9 cellular contexts compared by ENCODE assay signal in genomic region chr7:142516038-142516501, GRCh38.
DNase-seq lines count a peak whose midpoint lies in the region; ATAC-seq and TF ChIP-seq lines count a peak whose summit lies in the region.
"Had no signal": no experiment of that assay in that cellular context is flagged by ENCODE, and none has a peak within 500 bp of the region (broad histone marks: within the 10 kb centered on the region; RNA-seq: fewer than 3 reads in every experiment).

No MANE protein-coding gene starts in this region.

- no peaks in the 10 kb centered on the region for H3K9me1 ChIP-seq in IMR-90 (ENCODE audit: insufficient read depth, low read length)

- intact Hi-C loops in A673 (cut with micrococcal nuclease; ENCODE audit: unreplicated experiment), result no loop called here
- intact Hi-C loops in IMR-90 (cut with micrococcal nuclease), result loop anchor here (1.0 to 5.0 kb wide), 2 partner anchors 59 to 267 kb away; no protein-coding TSS in a partner anchor

- H3K4me1 ChIP-seq in A673 (ENCODE audit: insufficient read depth, low read length, poor library complexity, severe bottlenecking) (no peaks in the 10 kb centered on the region), IMR-90 (ENCODE audit: control insufficient read depth, insufficient read depth, low read length) (no peaks in the 10 kb centered on the region), RWPE2 (ENCODE audit: insufficient read depth, poor library complexity, severe bottlenecking) (no peaks in the 10 kb centered on the region)

- CTCF ChIA-PET in A673 (lab: Charles Lee), result interaction anchor here (0.7 to 1.2 kb wide), 5 partner anchors 9 to 267 kb away, joined by 4 to 6 read pairs (median 5); no protein-coding TSS in a partner anchor
- CTCF ChIA-PET in IMR-90 (lab: Yijun Ruan, JAX), result interaction anchor here (0.6 to 1.3 kb wide), 9 partner anchors 10 to 88 kb away, joined by 3 to 5 read pairs (median 3); no protein-coding TSS in a partner anchor

- TF ChIP-seq CTCF in A673 (conservative IDR thresholded peaks at IDR 0.05; ENCODE audit: low read depth, low read length) (peak; percentile 86), IMR-90 (conservative IDR thresholded peaks at IDR 0.05; ENCODE audit: low read depth, low read length) (peak; percentile 86), RWPE2 (IDR thresholded peaks at IDR 0.05; ENCODE audit: poor library complexity, severe bottlenecking) (peak; percentile 90)

- ATAC-seq in GM21825 (IDR thresholded peaks at IDR 0.05; ENCODE audit: unreplicated experiment) (peak; percentile 88), IMR-90 (ENCODE audit: low read depth) (peak; percentile 93), RWPE2 (ENCODE audit: low read depth) (peak; percentile 94)

- no peak overlapping the region for H4K5ac ChIP-seq in IMR-90 (ENCODE audit: low read depth, low read length)

- no peak overlapping the region for H2BK15ac ChIP-seq in IMR-90 (ENCODE audit: low read depth, low read length)

- H3K9me3 ChIP-seq in A673 (ENCODE audit: low read depth, low read length, poor library complexity, severe bottlenecking) (no peaks in the 10 kb centered on the region), IMR-90 (ENCODE audit: control insufficient read depth, insufficient read depth, low read length) (no peaks in the 10 kb centered on the region), RWPE2 (ENCODE audit: severe bottlenecking) (no peaks in the 10 kb centered on the region)

- H3K27me3 ChIP-seq in A673 (replicated peaks; ENCODE audit: insufficient read depth, low read depth, low read length, poor library complexity) (peaks cover 18% of the 10 kb centered on the region), IMR-90 (ENCODE audit: control insufficient read depth, insufficient read depth, low read length) (peaks cover 4% of the 10 kb centered on the region), RWPE2 (ENCODE audit: insufficient read depth, poor library complexity, severe bottlenecking) (no peaks in the 10 kb centered on the region)

- no peak overlapping the region for H3K14ac ChIP-seq in IMR-90 (replicated peaks; ENCODE audit: low read depth, low read length)

- H3K4ac ChIP-seq in IMR-90 (ENCODE audit: low read depth, low read length), result no peak overlapping the region

- H2BK20ac ChIP-seq in IMR-90 (ENCODE audit: low read depth, low read length), result no peak overlapping the region

- H2AK5ac ChIP-seq in IMR-90 (ENCODE audit: low read depth, low read length), result peak overlapping the region; percentile 7; the same call in 1 of the 2 replicates

- dilution Hi-C loops in IMR-90 (cut with HindIII; ENCODE audit: low sequenced_read_pairs, unreplicated experiment), result loop anchor here (25.0 kb wide), 1 partner anchor 271 kb away; no protein-coding TSS in a partner anchor

- H2BK120ac ChIP-seq in IMR-90 (ENCODE audit: low read depth, low read length), result peak overlapping the region; percentile 32; the same call in 1 of the 2 replicates

- no peak overlapping the region for H4K91ac ChIP-seq in IMR-90 (ENCODE audit: insufficient read depth, low read depth, low read length)

- H3K36me3 ChIP-seq in A673 (ENCODE audit: insufficient read depth, low read length, poor library complexity, severe bottlenecking) (no peaks in the 10 kb centered on the region), IMR-90 (ENCODE audit: control insufficient read depth, insufficient read depth, low read length) (no peaks in the 10 kb centered on the region), RWPE2 (ENCODE audit: low read depth) (no peaks in the 10 kb centered on the region)

- H3K18ac ChIP-seq in IMR-90 (ENCODE audit: low read depth, low read length), result no peak overlapping the region

- H4K8ac ChIP-seq in IMR-90 (ENCODE audit: low read depth in 2 of 2, low read length in 2 of 2), result no peak overlapping the region

- H3K23ac ChIP-seq in IMR-90 (ENCODE audit: low read depth, low read length), result no peak overlapping the region

- in situ Hi-C loops in G401 (cut with HindIII; ENCODE audit: low sequenced_read_pairs) (no loop called here), IMR-90 (cut with MboI; ENCODE audit: low sequenced_read_pairs) (no loop called here)

- BruUV-seq in A673 (replicated peaks; lab: Mats Ljungman, UMichigan), result no TSS peak
- no TSS peak for BruUV-seq in IMR-90 (replicated peaks; lab: Mats Ljungman, UMichigan)

- DNase-seq in A673 (ENCODE audit: low spot score), result peak; percentile 75
- DNase-seq in G401 (ENCODE audit: low spot score), result peak; percentile 65
- DNase-seq in IMR-90, result peak; percentile 72
- DNase-seq in RWPE2 (ENCODE audit: low spot score), result no peak
- peak; percentile 63 for DNase-seq in dedifferentiated amniotic fluid mesenchymal stem cell (ENCODE audit: extremely low spot score)
- DNase-seq in medulla oblongata (ENCODE audit: extremely low spot score), result peak; percentile 91
- peak; percentile 54 for DNase-seq in ureter (ENCODE audit: low spot score)

- H2AK9ac ChIP-seq in IMR-90 (replicated peaks; ENCODE audit: low read depth, low read length, poor library complexity), result no peak overlapping the region

- TF ChIP-seq RAD21 in IMR-90 (IDR thresholded peaks at IDR 0.05; ENCODE audit: low read length), result peak; percentile 75

- no peak overlapping the region for H3K56ac ChIP-seq in IMR-90 (ENCODE audit: extremely low read depth, insufficient read depth, low read length)

- H3K79me1 ChIP-seq in IMR-90 (ENCODE audit: low read depth in 1 of 2, low read length in 2 of 2), result no peaks in the 10 kb centered on the region

- WGBS in IMR-90 (ENCODE audit: extremely low coverage in 2 of 2, insufficient read length in 1 of 2), 2 experiments, result no CpG with 5 or more reads among the region's 3 CpGs

- H3K4me3 ChIP-seq in A673 (ENCODE audit: low read depth, low read length, poor library complexity, severe bottlenecking) (no peak overlapping the region), IMR-90 (ENCODE audit: insufficient read depth, low read depth, low read length) (no peak overlapping the region), RWPE2 (ENCODE audit: severe bottlenecking) (no peak overlapping the region)
- H3K4me3 ChIP-seq: skin epidermis had no signal

- H3K9ac ChIP-seq in IMR-90 (ENCODE audit: low read depth, low read length), result no peak overlapping the region

- POLR2A ChIA-PET in A673 (lab: Charles Lee; ENCODE audit: low non-redundant PET) (no interaction called here), IMR-90 (lab: Charles Lee; ENCODE audit: unreplicated experiment) (no interaction called here)

- no peak for TF ChIP-seq POLR2A in IMR-90 (IDR thresholded peaks at IDR 0.05; ENCODE audit: low read depth, low read length)

- H3K4me2 ChIP-seq in IMR-90 (ENCODE audit: low read depth, low read length), result no peak overlapping the region

- H2AFZ ChIP-seq in IMR-90 (replicated peaks; ENCODE audit: low read length, poor library complexity), result peak overlapping the region; percentile 51

- H2BK5ac ChIP-seq in IMR-90 (ENCODE audit: low read depth, low read length, poor library complexity, severe bottlenecking), result no peak overlapping the region

- H4K20me1 ChIP-seq in IMR-90 (ENCODE audit: insufficient read depth, low read length), result no peaks in the 10 kb centered on the region

- H3K27ac ChIP-seq in A673 (ENCODE audit: low read depth, low read length, poor library complexity, severe bottlenecking) (no peak overlapping the region), IMR-90 (ENCODE audit: insufficient read depth, low read length) (no peak overlapping the region), RWPE2 (ENCODE audit: poor library complexity, severe bottlenecking) (no peak overlapping the region)
- H3K27ac ChIP-seq: skin epidermis had no signal

TF ChIP-seq in IMR-90, 13 proteins besides CTCF, POLR2A, EP300 and RAD21:
- TF ChIP-seq SMC3 (IDR thresholded peaks at IDR 0.05; ENCODE audit: low read depth, low read length), result peak; percentile 67
- TF ChIP-seq BHLHE40 (IDR thresholded peaks at IDR 0.05; ENCODE audit: low read depth, low read length), result no peak
